Comparison of ENCODE assay signal across 8 cellular contexts in genomic region chr2:96063074-96063899, GRCh38. TPM values are rescaled to one million over a fixed set of nuclear protein-coding genes. Genes with fewer than 3 reads are reported as not detected.
A peak's percentile ranks its signal among the peaks of the same experiment; 100 is the strongest.
DNase-seq lines count a peak whose midpoint lies in the region; TF ChIP-seq lines count a peak whose summit lies in the region.
"Not testable (repeated sequence)": the region's sequence is repeated elsewhere in the genome, so short reads cannot be mapped to it uniquely, and the experiment has no call there.

No MANE protein-coding gene starts in this region.

- intact Hi-C loops in cardiac septum (cut with DNase I) = loop anchor here (10.0 kb wide), 3 partner anchors 52 to 1632 kb away; partner anchors contain the start of genes ADRA2B and COX5B

- H3K36me3 ChIP-seq in mesodermal cell (ENCODE audit: control insufficient read depth, insufficient read depth, low read length) = not testable (repeated sequence)

- 47 to 59% methylated on average over 6 to 7 of the region's 12 CpGs for WGBS in mesodermal cell (ENCODE audit: insufficient coverage in 2 of 2), 2 experiments

- in situ Hi-C loops in ACHN (cut with HindIII; ENCODE audit: low pct_ligation_motif_present, low pct_unique_long_range_greater_than_20kb, low sequenced_read_pairs) = not testable (repeated sequence)
- in situ Hi-C loops in GM13977 (cut with MboI; ENCODE audit: low pct_unique_long_range_greater_than_20kb, low sequenced_read_pairs, unreplicated experiment) = loop anchor here (25.0 kb wide), 1 partner anchor 1599 kb away; the partner anchor contains the start of genes ACTR1B and C2orf92

- not testable (repeated sequence) for H3K4me3 ChIP-seq in choroid plexus epithelial cell (ENCODE audit: low read depth, low read length); mesodermal cell (ENCODE audit: extremely low read depth, insufficient read depth, low read length, poor library complexity, severe bottlenecking)

- TF ChIP-seq CTCF in GM13977 (IDR thresholded peaks at IDR 0.05; ENCODE audit: extremely low read depth, insufficient read depth, missing control alignments) = peak; percentile 4
- TF ChIP-seq CTCF in choroid plexus epithelial cell (conservative IDR thresholded peaks at IDR 0.05; ENCODE audit: low read depth, low read length) = peak; percentile 55

- not testable (repeated sequence) for H3K9me3 ChIP-seq in mesodermal cell (ENCODE audit: control insufficient read depth, low read length)

- not testable (repeated sequence) for H3K4me1 ChIP-seq in mesodermal cell (ENCODE audit: control insufficient read depth, insufficient read depth, low read length, poor library complexity, severe bottlenecking)

- DNase-seq in ACHN = peak; percentile 70
- not testable (repeated sequence) for DNase-seq in GM13977 (ENCODE audit: low spot score)
- DNase-seq in NCI-H460 (ENCODE audit: extremely low read depth, low read depth) = peak; percentile 23
- peak; percentile 58 for DNase-seq in activated CD8-positive, alpha-beta memory T cell treated with anti-CD3 and anti-CD28 coated beads, Interleukin-2, amount 50 U/mL, for 48 hours
- peak; percentile 79 for DNase-seq in choroid plexus epithelial cell (ENCODE audit: low read depth)
- peak; percentile 78 for DNase-seq in cardiac septum (ENCODE audit: low spot score)
- peak in 2 of 3 donors; percentile 14 to 24 for DNase-seq in stimulated activated CD4-positive, alpha-beta T cell treated with anti-CD3 and anti-CD28 coated beads, Interleukin-12 subunit alpha, Interleukin-12 subunit beta, amount 100 ng/mL, for 48 hours (ENCODE audit: low read depth in 2 of 3, low spot score in 1 of 3)

- H3K27ac ChIP-seq in mesodermal cell (ENCODE audit: low read depth, low read length, severe bottlenecking) = peak overlapping the region; percentile 36

RNA-seq across cellular contexts. Expression of gene GPAT2, which starts 28.6 kb away (rescaled TPM):
- not detected in 2 replicates for total RNA-seq in NCI-H460 (2014; rRNA removed; shearing (Covaris generic))
- not detected in 2 replicates for polyA plus RNA-seq in NCI-H460 (2014; cell fraction: nucleus; rRNA removed)
- total RNA-seq in cardiac septum = 6.6 TPM
- not detected for polyA plus RNA-seq in mesodermal cell (2013, experiment 1 of 2)
- polyA plus RNA-seq in mesodermal cell (2013, experiment 2 of 2) = not detected

RNA-seq across cellular contexts. Expression of gene ADRA2B, which starts 53.1 kb away (rescaled TPM):
- not detected in 2 replicates for total RNA-seq in NCI-H460 (2014; rRNA removed; shearing (Covaris generic))
- not detected in 2 replicates for polyA plus RNA-seq in NCI-H460 (2014; cell fraction: nucleus; rRNA removed)
- total RNA-seq in cardiac septum = 5.5 TPM
- polyA plus RNA-seq in mesodermal cell (2013, experiment 1 of 2) = 3.9 TPM
- polyA plus RNA-seq in mesodermal cell (2013, experiment 2 of 2) = 1.8 TPM
